Comparison of ENCODE assay signal across 9 cellular contexts in the genomic region with DNA sequence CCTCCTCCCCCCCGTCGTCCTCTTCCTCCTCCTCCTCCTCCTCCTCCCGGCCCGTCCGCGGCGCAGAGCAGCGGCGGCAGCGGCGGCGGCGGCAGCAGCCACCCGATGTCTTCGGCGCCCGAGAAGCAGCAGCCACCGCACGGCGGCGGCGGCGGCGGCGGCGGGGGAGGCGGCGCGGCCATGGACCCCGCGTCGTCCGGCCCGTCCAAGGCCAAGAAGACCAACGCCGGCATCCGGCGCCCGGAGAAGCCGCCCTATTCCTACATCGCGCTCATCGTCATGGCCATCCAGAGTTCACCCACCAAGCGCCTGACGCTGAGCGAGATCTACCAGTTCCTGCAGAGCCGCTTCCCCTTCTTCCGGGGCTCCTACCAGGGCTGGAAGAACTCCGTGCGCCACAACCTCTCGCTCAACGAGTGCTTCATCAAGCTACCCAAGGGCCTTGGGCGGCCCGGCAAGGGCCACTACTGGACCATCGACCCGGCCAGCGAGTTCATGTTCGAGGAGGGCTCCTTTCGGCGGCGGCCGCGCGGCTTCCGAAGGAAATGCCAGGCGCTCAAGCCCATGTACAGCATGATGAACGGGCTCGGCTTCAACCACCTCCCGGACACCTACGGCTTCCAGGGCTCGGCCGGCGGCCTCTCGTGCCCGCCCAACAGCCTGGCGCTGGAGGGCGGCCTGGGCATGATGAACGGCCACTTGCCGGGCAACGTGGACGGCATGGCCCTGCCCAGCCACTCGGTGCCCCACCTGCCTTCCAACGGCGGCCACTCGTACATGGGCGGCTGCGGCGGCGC. TPM values are rescaled to one million over a fixed set of nuclear protein-coding genes. Genes with fewer than 3 reads are reported as not detected.
DNase-seq lines count a peak whose midpoint lies in the region; ATAC-seq and TF ChIP-seq lines count a peak whose summit lies in the region.
"Had no signal": no experiment of that assay in that cellular context is flagged by ENCODE, and none has a peak within 500 bp of the region (broad histone marks: within the 10 kb centered on the region; RNA-seq: fewer than 3 reads in every experiment).

FOXF1 (plus strand) TSS at position 63 of the 797 bp plus-strand sequence; CDS start at position 106, 43 bp downstream.

- no peak within 1 kb of the TSS for H3K27ac ChIP-seq in ACC112 (ENCODE audit: low read depth, low read length)
- H3K27ac ChIP-seq in mesendoderm (ENCODE audit: low read depth, low read length): no peak within 1 kb of the TSS
- H3K27ac ChIP-seq: epithelial cell of prostate had no signal

- no peak within 1 kb of the TSS for H2BK120ac ChIP-seq in mesendoderm (ENCODE audit: low read depth, low read length)

- peaks cover 43% of the 10 kb centered on the region for H3K4me1 Mint-ChIP-seq in HFFc6 (ENCODE audit: low read depth)
- peaks cover 19% of the 10 kb centered on the region for H3K4me1 Mint-ChIP-seq in chondrocyte (ENCODE audit: low read depth)

- peaks cover 34% of the 10 kb centered on the region for H3K36me3 Mint-ChIP-seq in HFFc6 (ENCODE audit: low read depth)
- peaks cover 2% of the 10 kb centered on the region for H3K36me3 Mint-ChIP-seq in chondrocyte (ENCODE audit: low read depth)

- no CpG with 5 or more reads among the region's 89 CpGs for WGBS in mesendoderm (ENCODE audit: extremely low coverage, insufficient coverage, low lambda C conversion rate)

- no peak within 1 kb of the TSS for H4K8ac ChIP-seq in mesendoderm (ENCODE audit: low read depth, low read length)

- DNase-seq in HFFc6: peak; percentile 57
- DNase-seq in chondrocyte (ENCODE audit: low spot score): no peak
- peak; percentile 72 for DNase-seq in mesendoderm
- no peak for DNase-seq in NCI-H2196 treated with DMSO at 0.1 percent for 48 hours (lab: John Stamatoyannopoulos, UW; ENCODE audit: unreplicated experiment)
- no peak for DNase-seq in NCI-H1092 (lab: John Stamatoyannopoulos, UW)

- H2AK5ac ChIP-seq in mesendoderm (ENCODE audit: low read length): no peak within 1 kb of the TSS

- H3K79me1 ChIP-seq in mesendoderm (ENCODE audit: low read length): no peaks in the 10 kb centered on the region

- H3K4me2 ChIP-seq in mesendoderm (ENCODE audit: low read length): peak within 1 kb of the TSS; percentile 66

- H3K27me3 Mint-ChIP-seq in HFFc6 (ENCODE audit: insufficient read depth): peaks cover 24% of the 10 kb centered on the region
- H3K27me3 Mint-ChIP-seq in chondrocyte (ENCODE audit: low read depth): peaks cover 59% of the 10 kb centered on the region

- H3K4me3 Mint-ChIP-seq in HFFc6 (peak within 1 kb of the TSS; percentile 95), chondrocyte (ENCODE audit: unreplicated experiment) (peak within 1 kb of the TSS; percentile 62)

- H3K79me2 ChIP-seq in ACC112 (ENCODE audit: control insufficient read depth, insufficient read depth, low read length, unreplicated experiment): no peaks in the 10 kb centered on the region
- H3K79me2 ChIP-seq in mesendoderm (ENCODE audit: control insufficient read depth, insufficient read depth, low read length): peaks cover 4% of the 10 kb centered on the region

- H4K5ac ChIP-seq in mesendoderm (ENCODE audit: low read length): no peak within 1 kb of the TSS

- peak within 1 kb of the TSS; percentile 79 for H3K56ac ChIP-seq in mesendoderm (ENCODE audit: low read length)

- H2BK15ac ChIP-seq in mesendoderm (replicated peaks; ENCODE audit: low read depth): no peak within 1 kb of the TSS

- no peak for ATAC-seq in HG02588 (IDR thresholded peaks at IDR 0.05; ENCODE audit: unreplicated experiment)
- no peak for ATAC-seq in HG02623 (IDR thresholded peaks at IDR 0.05; ENCODE audit: unreplicated experiment)

- no peaks in the 10 kb centered on the region for H3K36me3 ChIP-seq in ACC112 (ENCODE audit: insufficient read depth, low read length)
- H3K36me3 ChIP-seq in mesendoderm (ENCODE audit: control insufficient read depth, insufficient read depth, low read length): no peaks in the 10 kb centered on the region

- no peak within 1 kb of the TSS for H3K4ac ChIP-seq in mesendoderm (ENCODE audit: low read depth, low read length)

- H3K23ac ChIP-seq in mesendoderm (ENCODE audit: low read length): no peak within 1 kb of the TSS

- H3K9me3 Mint-ChIP-seq in HFFc6: no peaks in the 10 kb centered on the region
- no peaks in the 10 kb centered on the region for H3K9me3 Mint-ChIP-seq in chondrocyte (ENCODE audit: low read depth)

- H3K4me1 ChIP-seq in ACC112 (ENCODE audit: control insufficient read depth, insufficient read depth, low read length, unreplicated experiment) (no peaks in the 10 kb centered on the region), mesendoderm (ENCODE audit: control insufficient read depth, low read depth, low read length) (peaks cover 7% of the 10 kb centered on the region)

- H3K27ac Mint-ChIP-seq in HFFc6: peak within 1 kb of the TSS; percentile 87
- no peak within 1 kb of the TSS for H3K27ac Mint-ChIP-seq in chondrocyte (ENCODE audit: unreplicated experiment)

- H3K9ac ChIP-seq in mesendoderm (ENCODE audit: low read length): peak within 1 kb of the TSS; percentile 57

- peak within 1 kb of the TSS; percentile 32 for H2AFZ ChIP-seq in ACC112 (ENCODE audit: low read length, unreplicated experiment)

- H3K4me3 ChIP-seq in ACC112 (ENCODE audit: low read depth, low read length): peak within 1 kb of the TSS; percentile 81
- peak within 1 kb of the TSS; percentile 18 for H3K4me3 ChIP-seq in mesendoderm (ENCODE audit: low read length)

- TF ChIP-seq CTCF in HFFc6 (IDR thresholded peaks at IDR 0.05) (no peak), chondrocyte (IDR thresholded peaks at IDR 0.05) (no peak)

- no peak within 1 kb of the TSS for H3K18ac ChIP-seq in mesendoderm (ENCODE audit: low read length)

- H2BK5ac ChIP-seq in mesendoderm (ENCODE audit: low read length): no peak within 1 kb of the TSS

- H3K27me3 ChIP-seq in ACC112 (ENCODE audit: insufficient read depth, low read length) (peaks cover 93% of the 10 kb centered on the region), mesendoderm (ENCODE audit: insufficient read depth, low read length, poor library complexity) (peaks cover 62% of the 10 kb centered on the region)

RNA-seq across cellular contexts. Expression of gene FOXF1, which starts in this region (rescaled TPM):
- total RNA-seq in HFFc6 (2021; fragmentation: NEBNext Ultra II Directional; extraction: Animal tissue kit (Norgen Biotek cat#: 25700)): 10 to 100 TPM; 12.5 to 20.5 (median 17.9) TPM
- total RNA-seq in chondrocyte: not detected in 3 replicates
- 0.07 TPM for polyA plus RNA-seq in mesendoderm (2013, experiment 1 of 2)
- 0.03 TPM for polyA plus RNA-seq in mesendoderm (2013, experiment 2 of 2)

Comparison
In these comparisons a context has a peak if more than half of its experiments do, and no peak if none do; other contexts are left out.
1. RNA of gene FOXF1 (total RNA-seq): 12.5 to 20.5 TPM in HFFc6; not detected in chondrocyte; every median in the first group is over 10 times any median in the second.
2. DNase-seq: peak in HFFc6 (single experiment) and mesendoderm (single experiment); none in chondrocyte (single experiment), NCI-H2196 treated with DMSO at 0.1 percent for 48 hours (single experiment) and NCI-H1092 (single experiment).